ENCODE assay signal across 8 cellular contexts in genomic region chr1:154626456-154627246, GRCh38. TPM values are rescaled to one million over a fixed set of nuclear protein-coding genes. Genes with fewer than 3 reads are reported as not detected.
A peak's percentile ranks its signal among the peaks of the same experiment; 100 is the strongest.
DNase-seq lines count a peak whose midpoint lies in the region; ATAC-seq and TF ChIP-seq lines count a peak whose summit lies in the region.

No MANE protein-coding gene starts in this region.

- TF ChIP-seq POLR2A in breast epithelium (IDR thresholded peaks at IDR 0.05) (no peak), right lobe of liver (IDR thresholded peaks at IDR 0.05) (no peak)

- H3K9me3 ChIP-seq in breast epithelium (no peaks in the 10 kb centered on the region), right lobe of liver (peaks cover 0 to 3% (median 0%) of the 10 kb centered on the region in 4 donors), tibial artery (no peaks in the 10 kb centered on the region)

- no peaks in the 10 kb centered on the region for H3K36me3 ChIP-seq in breast epithelium
- H3K36me3 ChIP-seq in right lobe of liver = peaks cover 0 to 8% (median 0%) of the 10 kb centered on the region in 4 donors
- no peaks in the 10 kb centered on the region for H3K36me3 ChIP-seq in tibial artery

- H3K4me3 ChIP-seq in AG09309 (ENCODE audit: control insufficient read depth, low read depth, low read length) = peak overlapping the region; percentile 91
- peak overlapping the region; percentile 93 to 97 (median 94) for H3K4me3 ChIP-seq in breast epithelium
- H3K4me3 ChIP-seq in right lobe of liver = peak overlapping the region; percentile 89 to 97 (median 96)
- peak overlapping the region; percentile 82 to 87 for H3K4me3 ChIP-seq in tibial artery

- intact Hi-C loops in breast epithelium (cut with DNase I; ENCODE audit: low total_unique reads) (no loop called here), right lobe of liver (cut with DNase I) (no loop called here), tibial artery (cut with DNase I; ENCODE audit: low total_unique reads) (loop anchor here (10.0 kb wide), 1 partner anchor 62 kb away; the partner anchor contains the start of gene CHRNB2)

- ATAC-seq in GM19395 (IDR thresholded peaks at IDR 0.05; ENCODE audit: unreplicated experiment) (peak; percentile 31), right lobe of liver (peak in 3 of 4 donors; percentile 14 to 46 (median 35))

- H3K27me3 ChIP-seq in breast epithelium (no peaks in the 10 kb centered on the region), right lobe of liver (no peaks in the 10 kb centered on the region), tibial artery (no peaks in the 10 kb centered on the region)

- DNase-seq in AG09309 (ENCODE audit: low read depth) = no peak
- peak; percentile 72 for DNase-seq in NAMALWA (ENCODE audit: low spot score)
- no peak for DNase-seq in breast epithelium (ENCODE audit: low spot score in 2 of 2)
- no peak for DNase-seq in right lobe of liver
- DNase-seq in tibial artery = no peak
- DNase-seq in DMS114 treated with DMSO at 0.1 percent for 48 hours (lab: John Stamatoyannopoulos, UW; ENCODE audit: unreplicated experiment) = no peak
- no peak for DNase-seq in iPS-NIHi7 (ENCODE audit: extremely low spot score)

- H3K27ac ChIP-seq in breast epithelium (peak overlapping the region; percentile 96), right lobe of liver (peak overlapping the region; percentile 72 to 94 (median 88)), tibial artery (peak overlapping the region; percentile 94)

- H3K4me1 ChIP-seq in breast epithelium (peaks cover 0 to 4% of the 10 kb centered on the region in 2 donors), right lobe of liver (peaks cover 0 to 10% (median 4%) of the 10 kb centered on the region in 4 donors), tibial artery (peaks cover 0 to 18% (median 10%) of the 10 kb centered on the region in 4 donors)

- TF ChIP-seq CTCF in AG09309 (IDR thresholded peaks at IDR 0.05; ENCODE audit: control insufficient read depth, insufficient read depth, low read depth, low read length, missing control alignments) = no peak
- no peak for TF ChIP-seq CTCF in breast epithelium (IDR thresholded peaks at IDR 0.05)
- no peak for TF ChIP-seq CTCF in right lobe of liver (IDR thresholded peaks at IDR 0.05)
- no peak for TF ChIP-seq CTCF in tibial artery (IDR thresholded peaks at IDR 0.05)

- 9% methylated on average over 8 of the region's 9 CpGs for WGBS in right lobe of liver (ENCODE audit: insufficient coverage, low coverage, low lambda C conversion rate, missing lambda C conversion rate)

RNA-seq across cellular contexts. Expression of gene ADAR, which starts 18.7 kb away (rescaled TPM):
- total RNA-seq in breast epithelium (100 to 1,000 TPM in 2 of 3 donors, 10 to 100 TPM in 1; 71.4 to 115 (median 104) TPM), right lobe of liver (100 to 1,000 TPM in 1 of 6 experiments, 10 to 100 TPM in 5; 69.9 to 105 (median 78.7) TPM)

RNA-seq across cellular contexts. Expression of gene CHRNB2, which starts 59.1 kb away (rescaled TPM):
- total RNA-seq in breast epithelium (1 to 10 TPM in 1 of 3 donors, under 1 TPM in 2; 0.16 to 1.3 (median 0.73) TPM), right lobe of liver (under 1 TPM in 1 of 6 experiments, not detected in 5; 0.07 TPM)
